In the genomic region with DNA sequence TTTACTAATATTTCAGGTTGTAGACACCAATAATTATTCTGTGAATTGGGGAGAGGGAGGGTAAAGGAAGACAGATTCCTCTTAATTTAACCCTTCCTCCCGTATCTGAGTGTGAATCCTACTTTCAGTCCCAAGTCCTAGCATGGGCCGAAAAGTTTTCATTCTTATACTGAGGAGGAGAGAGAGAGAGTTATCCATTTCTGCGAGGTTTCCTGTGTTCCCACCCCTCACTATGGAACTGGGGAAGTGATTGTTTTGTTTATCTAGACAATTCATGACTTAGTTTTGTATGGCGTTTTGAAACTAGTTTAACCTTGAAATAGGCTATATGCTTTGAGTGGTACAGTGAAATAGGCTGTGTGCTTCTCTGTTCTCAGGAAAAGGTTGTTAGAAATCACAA, we compare ENCODE assay signal across 9 cellular contexts.
DNase-seq lines count a peak whose midpoint lies in the region; ATAC-seq and TF ChIP-seq lines count a peak whose summit lies in the region.
"Had no signal": no experiment of that assay in that cellular context is flagged by ENCODE, and none has a peak within 500 bp of the region (broad histone marks: within the 10 kb centered on the region; RNA-seq: fewer than 3 reads in every experiment).

No MANE protein-coding gene starts in this region.

- H3K4me3 Mint-ChIP-seq in activated naive CD4-positive, alpha-beta T cell treated with anti-CD3 and anti-CD28 coated beads for 36 hours = peak overlapping the region; percentile 1
- H3K4me3 Mint-ChIP-seq in activated naive CD4-positive, alpha-beta T cell treated with anti-CD3 and anti-CD28 coated beads, Interleukin-2, amount 10 ng/mL, durations not matched to agents 7 days and 5 days = no peak overlapping the region
- H3K4me3 Mint-ChIP-seq in T-helper 17 cell = peak overlapping the region; percentile 89

- peaks cover 6% of the 10 kb centered on the region for H3F3A ChIP-seq in smooth muscle cell (ENCODE audit: low read depth)

- peak overlapping the region; percentile 89 for H2AFZ ChIP-seq in smooth muscle cell (ENCODE audit: low read depth)

- peaks cover 50% of the 10 kb centered on the region for H3K27me3 Mint-ChIP-seq in activated naive CD4-positive, alpha-beta T cell treated with anti-CD3 and anti-CD28 coated beads for 36 hours (ENCODE audit: low read depth)
- H3K27me3 Mint-ChIP-seq in activated naive CD4-positive, alpha-beta T cell treated with anti-CD3 and anti-CD28 coated beads, Interleukin-2, amount 10 ng/mL, durations not matched to agents 7 days and 5 days = peaks cover 55% of the 10 kb centered on the region
- H3K27me3 Mint-ChIP-seq in T-helper 17 cell = peaks cover 85% of the 10 kb centered on the region

- TF ChIP-seq CTCF in smooth muscle cell (IDR thresholded peaks at IDR 0.05; ENCODE audit: borderline replicate concordance, insufficient read depth, poor library complexity, severe bottlenecking) = no peak

- no peaks in the 10 kb centered on the region for H3K79me2 ChIP-seq in smooth muscle cell (ENCODE audit: low read depth)

- no peaks in the 10 kb centered on the region for H4K20me1 ChIP-seq in smooth muscle cell (ENCODE audit: low read depth)

- H3K36me3 ChIP-seq in smooth muscle cell (ENCODE audit: low read depth) = no peaks in the 10 kb centered on the region

- H3K36me3 Mint-ChIP-seq in activated naive CD4-positive, alpha-beta T cell treated with anti-CD3 and anti-CD28 coated beads for 36 hours (ENCODE audit: low read depth) = no peaks in the 10 kb centered on the region
- peaks cover 2% of the 10 kb centered on the region for H3K36me3 Mint-ChIP-seq in activated naive CD4-positive, alpha-beta T cell treated with anti-CD3 and anti-CD28 coated beads, Interleukin-2, amount 10 ng/mL, durations not matched to agents 7 days and 5 days
- H3K36me3 Mint-ChIP-seq in T-helper 17 cell (ENCODE audit: low read depth) = peaks cover 5% of the 10 kb centered on the region

- no peak overlapping the region for H3K27ac ChIP-seq in smooth muscle cell (ENCODE audit: low read depth)

- WGBS in smooth muscle cell (ENCODE audit: low lambda C conversion rate) = 43% methylated on average over 4 of the region's 4 CpGs

- ATAC-seq in T-helper 17 cell (no peak), HG03460 (IDR thresholded peaks at IDR 0.05; ENCODE audit: unreplicated experiment) (no peak)

- peaks cover 9% of the 10 kb centered on the region for H3K4me1 Mint-ChIP-seq in activated naive CD4-positive, alpha-beta T cell treated with anti-CD3 and anti-CD28 coated beads for 36 hours (ENCODE audit: low read depth)
- H3K4me1 Mint-ChIP-seq in activated naive CD4-positive, alpha-beta T cell treated with anti-CD3 and anti-CD28 coated beads, Interleukin-2, amount 10 ng/mL, durations not matched to agents 7 days and 5 days = peaks cover 12% of the 10 kb centered on the region
- peaks cover 9% of the 10 kb centered on the region for H3K4me1 Mint-ChIP-seq in T-helper 17 cell

- peak overlapping the region; percentile 60 for H3K4me3 ChIP-seq in smooth muscle cell

- H3K9me3 ChIP-seq in T-helper 17 cell (ENCODE audit: control insufficient read depth, low read length, poor library complexity, severe bottlenecking) = peaks cover 2% of the 10 kb centered on the region
- H3K9me3 ChIP-seq in smooth muscle cell (replicated peaks; ENCODE audit: low read depth) = no peaks in the 10 kb centered on the region

- no peak overlapping the region for H3K27ac Mint-ChIP-seq in activated naive CD4-positive, alpha-beta T cell treated with anti-CD3 and anti-CD28 coated beads for 36 hours
- no peak overlapping the region for H3K27ac Mint-ChIP-seq in activated naive CD4-positive, alpha-beta T cell treated with anti-CD3 and anti-CD28 coated beads, Interleukin-2, amount 10 ng/mL, durations not matched to agents 7 days and 5 days
- H3K27ac Mint-ChIP-seq in T-helper 17 cell = no peak overlapping the region

- intact Hi-C loops in activated naive CD4-positive, alpha-beta T cell treated with anti-CD3 and anti-CD28 coated beads for 36 hours (cut with micrococcal nuclease) = loop anchor here (2.0 to 5.0 kb wide), 4 partner anchors 262 to 1653 kb away; no protein-coding TSS in a partner anchor

- no peak for DNase-seq in activated naive CD4-positive, alpha-beta T cell treated with anti-CD3 and anti-CD28 coated beads for 36 hours
- no peak for DNase-seq in activated naive CD4-positive, alpha-beta T cell treated with anti-CD3 and anti-CD28 coated beads, Interleukin-2, amount 10 ng/mL, durations not matched to agents 7 days and 5 days
- DNase-seq in T-helper 17 cell = no peak
- peak; percentile 21 for DNase-seq in glomerular visceral epithelial cell (ENCODE audit: extremely low spot score)
- no peak for DNase-seq in smooth muscle cell (lab: John Stamatoyannopoulos, UW; ENCODE audit: unreplicated experiment)
- no peak for DNase-seq in NCI-H2196 (lab: John Stamatoyannopoulos, UW; ENCODE audit: unreplicated experiment)
- no peak for DNase-seq in DMS 273 treated with DMSO at 0.1 percent for 48 hours (lab: John Stamatoyannopoulos, UW)
- DNase-seq: NK-92 treated with Interleukin-12 subunit alpha and Interleukin-12 subunit beta, amount 100 ng/mL, for 24 hours had no signal

- CTCF ChIA-PET in activated naive CD4-positive, alpha-beta T cell treated with anti-CD3 and anti-CD28 coated beads for 36 hours (lab: Charles Lee) = interaction anchor here (0.9 kb wide), 1 partner anchor 253 kb away, joined by 3 read pairs; no protein-coding TSS in a partner anchor
- CTCF ChIA-PET in activated naive CD4-positive, alpha-beta T cell treated with anti-CD3 and anti-CD28 coated beads, Interleukin-2, amount 10 ng/mL, durations not matched to agents 7 days and 5 days (lab: Charles Lee) = interaction anchor here (1.0 to 1.3 kb wide), 2 partner anchors 414 to 1091 kb away, joined by 3 read pairs; no protein-coding TSS in a partner anchor

- H3K4me1 ChIP-seq in smooth muscle cell (ENCODE audit: low read depth) = peaks cover 6% of the 10 kb centered on the region

- H3K9me3 Mint-ChIP-seq in activated naive CD4-positive, alpha-beta T cell treated with anti-CD3 and anti-CD28 coated beads for 36 hours = no peaks in the 10 kb centered on the region
- H3K9me3 Mint-ChIP-seq in activated naive CD4-positive, alpha-beta T cell treated with anti-CD3 and anti-CD28 coated beads, Interleukin-2, amount 10 ng/mL, durations not matched to agents 7 days and 5 days = no peaks in the 10 kb centered on the region

- H3K4me2 ChIP-seq in smooth muscle cell = peak overlapping the region; percentile 92

- H3K27me3 ChIP-seq in smooth muscle cell (ENCODE audit: low read depth) = peaks cover 9% of the 10 kb centered on the region

- no peak overlapping the region for H3K9ac ChIP-seq in smooth muscle cell (ENCODE audit: low read depth)
